In the genomic region with DNA sequence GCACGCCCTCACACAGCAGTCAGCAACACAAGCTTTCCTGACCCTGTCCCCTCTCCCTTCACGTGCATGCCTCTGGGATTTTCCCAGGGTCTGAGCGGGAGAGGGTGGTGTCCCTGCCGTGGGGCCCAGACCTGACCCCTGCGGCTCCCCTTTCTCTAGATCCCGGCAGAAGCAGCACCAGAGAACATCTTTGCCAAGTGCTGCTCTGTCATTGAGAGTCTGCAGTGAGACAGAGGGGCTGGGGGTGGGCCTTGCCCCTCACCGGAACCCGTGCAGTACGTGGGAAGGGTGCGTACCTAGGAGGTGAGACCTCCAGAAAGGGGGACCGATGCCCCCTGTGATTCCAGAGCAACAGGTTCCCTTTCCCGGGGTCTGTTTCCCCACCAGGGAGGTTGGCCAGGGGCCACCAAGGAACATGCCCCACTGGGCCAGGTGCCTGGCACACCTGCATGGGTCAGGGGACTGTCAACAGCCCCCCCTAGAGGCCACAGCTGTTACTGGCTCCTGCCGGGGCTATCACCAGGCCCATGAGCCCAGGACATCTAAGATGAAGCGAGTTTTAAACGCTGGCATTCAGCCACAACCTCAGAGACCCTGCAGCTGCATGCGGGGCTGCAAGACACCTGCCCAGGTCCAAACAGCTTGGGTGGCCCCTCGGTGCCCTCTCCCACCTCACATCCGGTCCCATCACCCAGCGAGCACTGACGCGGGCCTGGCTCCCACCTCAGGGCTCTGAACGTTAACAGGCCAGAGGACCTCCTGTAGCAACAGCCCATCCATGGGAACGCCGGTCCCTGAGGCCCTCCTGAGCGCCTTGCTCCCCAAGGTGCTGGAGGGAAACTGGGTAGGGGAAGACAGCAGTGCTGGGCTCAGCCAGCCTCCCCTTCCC, we compare ENCODE assay signal across 8 cellular contexts. TPM values are rescaled to one million over a fixed set of nuclear protein-coding genes. Genes with fewer than 3 reads are reported as not detected.
DNase-seq lines count a peak whose midpoint lies in the region; ATAC-seq and TF ChIP-seq lines count a peak whose summit lies in the region.

No MANE protein-coding gene starts in this region.

- TF ChIP-seq CTCF in PC-9 (conservative IDR thresholded peaks at IDR 0.05) (peak; percentile 67), astrocyte of the cerebellum (IDR thresholded peaks at IDR 0.05; ENCODE audit: low read depth, low read length, missing control alignments) (peak; percentile 60), left lung (IDR thresholded peaks at IDR 0.05) (peak; percentile 33 to 41)

- H3K27ac ChIP-seq in PC-9 (no peak overlapping the region), left lung (no peak overlapping the region)

- H3K4me3 Mint-ChIP-seq in stimulated activated naive CD8-positive, alpha-beta T cell treated with anti-CD3 and anti-CD28 coated beads, Interleukin-15, amount 100 ng/mL, for 72 hours = no peak overlapping the region

- H3K36me3 ChIP-seq in PC-9 (ENCODE audit: low read depth) (no peaks in the 10 kb centered on the region), left lung (peaks cover 0 to 42% of the 10 kb centered on the region in 2 donors)

- H3K4me3 ChIP-seq in PC-9 (no peak overlapping the region), astrocyte of the cerebellum (ENCODE audit: low read depth, low read length) (no peak overlapping the region), left lung (no peak overlapping the region)

- peak; percentile 71 for ATAC-seq in left lung
- peak; percentile 79 for ATAC-seq in stimulated activated naive CD8-positive, alpha-beta T cell treated with anti-CD3 and anti-CD28 coated beads, Interleukin-15, amount 100 ng/mL, for 72 hours
- ATAC-seq in GM18870 (IDR thresholded peaks at IDR 0.05; ENCODE audit: unreplicated experiment) = no peak
- ATAC-seq in HG03159 (IDR thresholded peaks at IDR 0.05; ENCODE audit: unreplicated experiment) = no peak

- POLR2A ChIA-PET in PC-9 (lab: Charles Lee; ENCODE audit: unreplicated experiment) = interaction anchor here (0.5 kb wide), 1 partner anchor 584 kb away, joined by 5 read pairs; no protein-coding TSS in a partner anchor

- in situ Hi-C loops in astrocyte of the cerebellum (cut with HindIII; ENCODE audit: low sequenced_read_pairs) = no loop called here

- BruUV-seq in PC-9 (replicated peaks; lab: Mats Ljungman, UMichigan) = no TSS peak

- H4K20me1 ChIP-seq in PC-9 (ENCODE audit: insufficient read depth) = 0 out of 2 replicates have a peak, but pooled peaks cover 1% of the 10 kb centered on the region

- no peaks in the 10 kb centered on the region for H3K27me3 ChIP-seq in PC-9 (ENCODE audit: insufficient read depth, low read depth)
- no peaks in the 10 kb centered on the region for H3K27me3 ChIP-seq in left lung

- CTCF ChIA-PET in PC-9 (lab: Charles Lee) = no interaction called here

- intact Hi-C loops in PC-9 (cut with micrococcal nuclease; ENCODE audit: unreplicated experiment) (no loop called here), left lung (cut with DNase I) (no loop called here)

- H3K79me2 ChIP-seq in PC-9 (ENCODE audit: low read depth) = no peaks in the 10 kb centered on the region

- no peaks in the 10 kb centered on the region for H3K9me3 ChIP-seq in PC-9 (ENCODE audit: insufficient read depth, low read depth)
- H3K9me3 ChIP-seq in left lung = no peaks in the 10 kb centered on the region

- H3K4me1 ChIP-seq in PC-9 (replicated peaks; ENCODE audit: insufficient read depth) = no peaks in the 10 kb centered on the region
- H3K4me1 ChIP-seq in left lung = peaks cover 0 to 12% of the 10 kb centered on the region in 2 donors

- no peak overlapping the region for H3K27ac Mint-ChIP-seq in stimulated activated naive CD8-positive, alpha-beta T cell treated with anti-CD3 and anti-CD28 coated beads, Interleukin-15, amount 100 ng/mL, for 72 hours

- no peak overlapping the region for H2AFZ ChIP-seq in PC-9

- H3K9me3 Mint-ChIP-seq in stimulated activated naive CD8-positive, alpha-beta T cell treated with anti-CD3 and anti-CD28 coated beads, Interleukin-15, amount 100 ng/mL, for 72 hours = no peaks in the 10 kb centered on the region

- H3K9me2 ChIP-seq in PC-9 (ENCODE audit: insufficient read depth) = no peaks in the 10 kb centered on the region

- H3K27me3 Mint-ChIP-seq in stimulated activated naive CD8-positive, alpha-beta T cell treated with anti-CD3 and anti-CD28 coated beads, Interleukin-15, amount 100 ng/mL, for 72 hours = no peaks in the 10 kb centered on the region

- H3K4me2 ChIP-seq in PC-9 = no peak overlapping the region

- DNase-seq in NCI-H748 (lab: John Stamatoyannopoulos, UW; ENCODE audit: unreplicated experiment) (peak; percentile 35), NCI-H748 treated with DMSO at 0.1 percent for 48 hours (lab: John Stamatoyannopoulos, UW) (no peak), PC-9 (peak in 1 of 2 experiments; percentile 24), astrocyte of the cerebellum (ENCODE audit: low read depth) (no peak), left lung (no peak)
- DNase-seq in stimulated activated naive CD8-positive, alpha-beta T cell treated with anti-CD3 and anti-CD28 coated beads, Interleukin-15, amount 100 ng/mL, for 72 hours = peak; percentile 41 to 58

- H3F3A ChIP-seq in PC-9 (ENCODE audit: insufficient read depth, low read depth) = peaks cover 3% of the 10 kb centered on the region; the same call in 1 of the 2 replicates

- H3K4me1 Mint-ChIP-seq in stimulated activated naive CD8-positive, alpha-beta T cell treated with anti-CD3 and anti-CD28 coated beads, Interleukin-15, amount 100 ng/mL, for 72 hours = no peaks in the 10 kb centered on the region

RNA-seq across cellular contexts. Expression of a gene that starts 12.3 kb away (rescaled TPM):
- total RNA-seq in PC-9 (2021) = 201 and 288 TPM in 2 replicates
- 100 to 1,000 TPM; 173 to 203 TPM for total RNA-seq in left lung

RNA-seq across cellular contexts. Expression of a gene that starts 19.4 kb away (rescaled TPM):
- total RNA-seq in PC-9 (2021) (40.9 and 43.8 TPM in 2 replicates), left lung (10 to 100 TPM; 39.6 to 43.4 TPM)

RNA-seq across cellular contexts. Expression of a gene that starts 21.2 kb away (rescaled TPM):
- total RNA-seq in PC-9 (2021) (not detected in 2 replicates), left lung (under 1 TPM; 0.31 to 0.58 TPM)

RNA-seq across cellular contexts. Expression of a gene that starts 36.6 kb away (rescaled TPM):
- total RNA-seq in PC-9 (2021) (1.3 TPM in 2 replicates), left lung (1 to 10 TPM; 1.9 to 2.1 TPM)

RNA-seq across cellular contexts. Expression of a gene that starts 39.8 kb away (rescaled TPM):
- total RNA-seq in PC-9 (2021) (53.6 and 75.7 TPM in 2 replicates), left lung (10 to 100 TPM; 52.8 to 67.7 TPM)

Comparison
In these comparisons a context has a peak if more than half of its experiments do, and no peak if none do; other contexts are left out.
1. DNase-seq: peak in NCI-H748 (single experiment) and stimulated activated naive CD8-positive, alpha-beta T cell treated with anti-CD3 and anti-CD28 coated beads, Interleukin-15, amount 100 ng/mL, for 72 hours (2 of 2); none in NCI-H748 treated with DMSO at 0.1 percent for 48 hours (single experiment), astrocyte of the cerebellum (single experiment) and left lung (0 of 2).
2. ATAC-seq: peak in left lung (single experiment) and stimulated activated naive CD8-positive, alpha-beta T cell treated with anti-CD3 and anti-CD28 coated beads, Interleukin-15, amount 100 ng/mL, for 72 hours (single experiment); none in GM18870 (single experiment) and HG03159 (single experiment).
3. Peak in every context shown above with its lines, with median percentiles within 50 percentile points of each other: CTCF ChIP-seq.